14 cellular contexts compared by ENCODE assay signal in genomic region chr12:95258146-95258545, GRCh38. TPM values are rescaled to one million over a fixed set of nuclear protein-coding genes. Genes with fewer than 3 reads are reported as not detected.
DNase-seq lines count a peak whose midpoint lies in the region; ATAC-seq, FAIRE-seq and TF ChIP-seq lines count a peak whose summit lies in the region.
"Had no signal": no experiment of that assay in that cellular context is flagged by ENCODE, and none has a peak within 500 bp of the region (broad histone marks: within the 10 kb centered on the region; RNA-seq: fewer than 3 reads in every experiment).

No MANE protein-coding gene starts in this region.

- TF ChIP-seq CTCF in IMR-90 (conservative IDR thresholded peaks at IDR 0.05; ENCODE audit: low read depth, low read length) (no peak), astrocyte (IDR thresholded peaks at IDR 0.05; ENCODE audit: insufficient read depth, low read depth, low read length) (no peak), keratinocyte (optimal IDR thresholded peaks at IDR 0.05 in 1 of 3, IDR thresholded peaks at IDR 0.05 in 1 of 3, conservative IDR thresholded peaks at IDR 0.05 in 1 of 3; ENCODE audit: extremely low read depth in 1 of 3, insufficient read depth in 2 of 3, low read length in 3 of 3) (no peak)

- H4K91ac ChIP-seq in IMR-90 (ENCODE audit: insufficient read depth, low read depth, low read length) = no peak overlapping the region

- H2AFZ ChIP-seq in IMR-90 (replicated peaks; ENCODE audit: low read length, poor library complexity) (no peak overlapping the region), astrocyte (ENCODE audit: low read depth, low read length) (no peak overlapping the region), keratinocyte (ENCODE audit: control insufficient read depth, low read length) (no peak overlapping the region), Karpas-422 (ENCODE audit: low read length) (no peak overlapping the region)

- WGBS in IMR-90 (ENCODE audit: extremely low coverage in 2 of 2, insufficient read length in 1 of 2), 2 experiments = no CpG with 5 or more reads among the region's 2 CpGs

- no peak overlapping the region for H3K14ac ChIP-seq in IMR-90 (replicated peaks; ENCODE audit: low read depth, low read length)

- no peak overlapping the region for H2AK5ac ChIP-seq in IMR-90 (ENCODE audit: low read depth, low read length)

- H3K9me2 ChIP-seq in Karpas-422 (replicated peaks; ENCODE audit: insufficient read depth, low read length) = no peaks in the 10 kb centered on the region

- H3K4me3 ChIP-seq in IMR-90 (ENCODE audit: insufficient read depth, low read depth, low read length) (no peak overlapping the region), astrocyte (ENCODE audit: insufficient read depth, low read depth, low read length) (no peak overlapping the region), keratinocyte (ENCODE audit: control insufficient read depth in 2 of 3, extremely low read depth in 1 of 3, insufficient read depth in 2 of 3, low read depth in 1 of 3, low read length in 3 of 3) (no peak overlapping the region), Karpas-422 (ENCODE audit: low read length) (no peak overlapping the region)
- H3K4me3 ChIP-seq: BLaER1 had no signal

- in situ Hi-C loops in IMR-90 (cut with MboI; ENCODE audit: low sequenced_read_pairs) (no loop called here), ACHN (cut with HindIII; ENCODE audit: low pct_ligation_motif_present, low pct_unique_long_range_greater_than_20kb, low sequenced_read_pairs) (no loop called here)

- dilution Hi-C loops in IMR-90 (cut with HindIII; ENCODE audit: low sequenced_read_pairs, unreplicated experiment) = no loop called here
- dilution Hi-C loops in keratinocyte (cut with MboI; ENCODE audit: extremely low pct_ligation_motif_present, low sequenced_read_pairs) = no loop called here

- CTCF ChIA-PET in IMR-90 (lab: Yijun Ruan, JAX) = no interaction called here

- no peaks in the 10 kb centered on the region; the same call in 1 of the 2 replicates for H3K4me1 ChIP-seq in IMR-90 (ENCODE audit: control insufficient read depth, insufficient read depth, low read length)
- H3K4me1 ChIP-seq in astrocyte (ENCODE audit: insufficient read depth, low read length) = no peaks in the 10 kb centered on the region
- H3K4me1 ChIP-seq in keratinocyte (ENCODE audit: control insufficient read depth, extremely low read depth, insufficient read depth, low read length) = peaks cover 23% of the 10 kb centered on the region
- no peaks in the 10 kb centered on the region for H3K4me1 ChIP-seq in Karpas-422 (ENCODE audit: low read length)
- H3K4me1 ChIP-seq: BLaER1 had no signal

- H3K9me3 Mint-ChIP-seq in astrocyte (ENCODE audit: unreplicated experiment) = no peaks in the 10 kb centered on the region
- H3K9me3 Mint-ChIP-seq: CD8-positive, alpha-beta memory T cell had no signal

- no peak overlapping the region for H3K4ac ChIP-seq in IMR-90 (ENCODE audit: low read depth, low read length)

- no peak for TF ChIP-seq POLR2A in IMR-90 (IDR thresholded peaks at IDR 0.05; ENCODE audit: low read depth, low read length)

- H3K79me1 ChIP-seq in IMR-90 (ENCODE audit: low read depth in 1 of 2, low read length in 2 of 2) = peaks cover 24 to 34% of the 10 kb centered on the region in 2 experiments

- FAIRE-seq in GM18507 (lab: Jason Lieb, UNC) (peak; percentile 15), astrocyte (lab: Jason Lieb, UNC) (no peak), keratinocyte (lab: Jason Lieb, UNC) (peak; percentile 26)

- H4K20me1 ChIP-seq in IMR-90 (ENCODE audit: insufficient read depth, low read length) (no peaks in the 10 kb centered on the region), astrocyte (ENCODE audit: insufficient read depth, low read length) (peaks cover 11% of the 10 kb centered on the region), keratinocyte (ENCODE audit: control insufficient read depth, extremely low read depth, insufficient read depth, low read length) (no peaks in the 10 kb centered on the region), Karpas-422 (ENCODE audit: insufficient read depth, low read depth, low read length) (no peaks in the 10 kb centered on the region)

- H3K56ac ChIP-seq in IMR-90 (ENCODE audit: extremely low read depth, insufficient read depth, low read length) = no peak overlapping the region

- 0 out of 2 replicates have a peak, but pooled peaks cover 3% of the 10 kb centered on the region for H3K9me1 ChIP-seq in IMR-90 (ENCODE audit: insufficient read depth, low read length)
- H3K9me1 ChIP-seq in keratinocyte (ENCODE audit: control insufficient read depth, extremely low read depth, insufficient read depth, low read length) = no peaks in the 10 kb centered on the region

- H2AK9ac ChIP-seq in IMR-90 (replicated peaks; ENCODE audit: low read depth, low read length, poor library complexity) = no peak overlapping the region

- H3K27me3 Mint-ChIP-seq in astrocyte (ENCODE audit: low read depth, unreplicated experiment) = no peaks in the 10 kb centered on the region
- H3K27me3 Mint-ChIP-seq: CD8-positive, alpha-beta memory T cell had no signal

- H2BK15ac ChIP-seq in IMR-90 (ENCODE audit: low read depth, low read length) = no peak overlapping the region

- H3K79me2 ChIP-seq in astrocyte (ENCODE audit: insufficient read depth, low read length) (no peaks in the 10 kb centered on the region), keratinocyte (ENCODE audit: control insufficient read depth, insufficient read depth, low read length) (peaks cover 16% of the 10 kb centered on the region), Karpas-422 (ENCODE audit: low read length) (peaks cover 79% of the 10 kb centered on the region)

- peak; percentile 61 for ATAC-seq in IMR-90 (ENCODE audit: low read depth)

- no peaks in the 10 kb centered on the region for H3K27me3 ChIP-seq in IMR-90 (ENCODE audit: control insufficient read depth, insufficient read depth, low read length)
- no peaks in the 10 kb centered on the region for H3K27me3 ChIP-seq in astrocyte (ENCODE audit: insufficient read depth, low read length)
- no peaks in the 10 kb centered on the region for H3K27me3 ChIP-seq in keratinocyte (ENCODE audit: control insufficient read depth, extremely low read depth, insufficient read depth, low read length)
- H3K27me3 ChIP-seq in Karpas-422 (ENCODE audit: low read length) = no peaks in the 10 kb centered on the region
- H3K27me3 ChIP-seq: BLaER1 had no signal

- H3K4me2 ChIP-seq in IMR-90 (ENCODE audit: low read depth, low read length) (no peak overlapping the region), astrocyte (ENCODE audit: low read length) (no peak overlapping the region), keratinocyte (ENCODE audit: control insufficient read depth, extremely low read depth, insufficient read depth, low read depth, low read length) (no peak overlapping the region), Karpas-422 (ENCODE audit: low read depth, low read length, poor library complexity, severe bottlenecking) (no peak overlapping the region)
- H3K4me2 ChIP-seq: BLaER1 had no signal

- POLR2A ChIA-PET in IMR-90 (lab: Charles Lee; ENCODE audit: unreplicated experiment) = no interaction called here

- no TSS peak for BruUV-seq in IMR-90 (replicated peaks; lab: Mats Ljungman, UMichigan)

- H3K4me3 Mint-ChIP-seq in astrocyte (ENCODE audit: unreplicated experiment) = no peak overlapping the region
- H3K4me3 Mint-ChIP-seq: CD8-positive, alpha-beta memory T cell had no signal

- H3K27ac ChIP-seq in IMR-90 (ENCODE audit: insufficient read depth, low read length) = no peak overlapping the region
- H3K27ac ChIP-seq in astrocyte (ENCODE audit: low read depth, low read length) = no peak overlapping the region
- H3K27ac ChIP-seq in keratinocyte (ENCODE audit: control insufficient read depth, insufficient read depth, low read length) = peak overlapping the region; percentile 33
- no peak overlapping the region for H3K27ac ChIP-seq in Karpas-422 (ENCODE audit: low read length)
- H3K27ac ChIP-seq: BLaER1 had no signal

- peaks cover 23% of the 10 kb centered on the region for H3K36me3 Mint-ChIP-seq in astrocyte (ENCODE audit: low read depth, unreplicated experiment)

- peaks cover 19% of the 10 kb centered on the region for H3K4me1 Mint-ChIP-seq in astrocyte (ENCODE audit: low read depth, unreplicated experiment)

- H3K9me3 ChIP-seq in IMR-90 (ENCODE audit: control insufficient read depth, insufficient read depth, low read length) = no peaks in the 10 kb centered on the region
- H3K9me3 ChIP-seq in astrocyte (ENCODE audit: insufficient read depth, low read depth, low read length) = no peaks in the 10 kb centered on the region
- no peaks in the 10 kb centered on the region for H3K9me3 ChIP-seq in keratinocyte (ENCODE audit: control insufficient read depth, low read depth, low read length)
- H3K9me3 ChIP-seq in Karpas-422 (ENCODE audit: low read length) = no peaks in the 10 kb centered on the region
- H3K9me3 ChIP-seq: BLaER1 had no signal

- H4K5ac ChIP-seq in IMR-90 (ENCODE audit: low read depth, low read length) = peak overlapping the region; percentile 45; the same call in 1 of the 2 replicates

- DNase-seq in GM18507 (ENCODE audit: extremely low spot score, insufficient read length, low read depth) (no peak), IMR-90 (peak; percentile 55), astrocyte (ENCODE audit: low read depth) (no peak), keratinocyte (ENCODE audit: low read depth, low spot score) (no peak), OCI-M2 (lab: John Stamatoyannopoulos, UW; ENCODE audit: unreplicated experiment) (no peak), NCI-H128 (lab: John Stamatoyannopoulos, UW; ENCODE audit: unreplicated experiment) (no peak), ACHN (no peak), Karpas-422 (no peak)
- DNase-seq: CD8-positive, alpha-beta memory T cell; KBM-7; NCI-H1092; NCI-H1694; NCI-H69 had no signal

- TF ChIP-seq RAD21 in IMR-90 (IDR thresholded peaks at IDR 0.05; ENCODE audit: low read length) = no peak

- H3K27ac Mint-ChIP-seq in astrocyte (ENCODE audit: unreplicated experiment) = peak overlapping the region; percentile 75

- H3K23ac ChIP-seq in IMR-90 (ENCODE audit: low read depth, low read length) = no peak overlapping the region

- no peak overlapping the region for H3K9ac ChIP-seq in IMR-90 (ENCODE audit: low read depth, low read length)
- H3K9ac ChIP-seq in astrocyte (ENCODE audit: low read length) = no peak overlapping the region
- H3K9ac ChIP-seq in keratinocyte (ENCODE audit: control insufficient read depth, extremely low read depth, insufficient read depth, low read length) = no peak overlapping the region
- no peak overlapping the region for H3K9ac ChIP-seq in Karpas-422 (ENCODE audit: low read length)
- H3K9ac ChIP-seq: BLaER1 had no signal

- H3K18ac ChIP-seq in IMR-90 (ENCODE audit: low read depth, low read length) = no peak overlapping the region

- no peak overlapping the region for H2BK20ac ChIP-seq in IMR-90 (ENCODE audit: low read depth, low read length)

- H2BK5ac ChIP-seq in IMR-90 (ENCODE audit: low read depth, low read length, poor library complexity, severe bottlenecking) = peak overlapping the region; percentile 68

- no peak overlapping the region for H2BK120ac ChIP-seq in IMR-90 (ENCODE audit: low read depth, low read length)

- H4K8ac ChIP-seq in IMR-90 (ENCODE audit: low read depth in 2 of 2, low read length in 2 of 2) = no peak overlapping the region

- intact Hi-C loops in IMR-90 (cut with micrococcal nuclease) = no loop called here

- H3K36me3 ChIP-seq in IMR-90 (ENCODE audit: control insufficient read depth, insufficient read depth, low read length) = peaks cover 17% of the 10 kb centered on the region
- peaks cover 10% of the 10 kb centered on the region for H3K36me3 ChIP-seq in astrocyte (ENCODE audit: insufficient read depth, low read length)
- peaks cover 12 to 19% of the 10 kb centered on the region in 2 experiments for H3K36me3 ChIP-seq in keratinocyte (ENCODE audit: control insufficient read depth in 2 of 2, extremely low read depth in 1 of 2, insufficient read depth in 2 of 2, low read length in 2 of 2)
- H3K36me3 ChIP-seq in Karpas-422 (ENCODE audit: insufficient read depth, low read length) = peaks cover 61% of the 10 kb centered on the region

RNA-seq across cellular contexts. Expression of gene VEZT, which starts 40.5 kb away (rescaled TPM):
- total RNA-seq in IMR-90 (2012; rRNA removed) = 83.6 and 90.2 TPM in 2 replicates
- 44.6 and 54.5 TPM in 2 replicates for polyA plus RNA-seq in IMR-90 (2012; rRNA removed)
- 11.2 and 16.4 TPM in 2 replicates for polyA plus RNA-seq in IMR-90 (2012; cell fraction: cytosol; rRNA removed)
- polyA plus RNA-seq in IMR-90 (2012; cell fraction: nucleus; rRNA removed; ENCODE audit: low replicate concordance) = 5.8 and 62.0 TPM in 2 replicates
- total RNA-seq in astrocyte = 106 and 107 TPM in 2 replicates
- polyA plus RNA-seq in keratinocyte = 106 to 183 TPM (median 169 TPM) in 3 replicates
- 123 TPM for polyA plus RNA-seq in keratinocyte (2011; ENCODE audit: low read depth)
- 78.2 and 178 TPM in 2 replicates for polyA plus RNA-seq in keratinocyte (2011; cell fraction: cytosol; rRNA removed)
- polyA plus RNA-seq in keratinocyte (2011; cell fraction: nucleus; rRNA removed) = 163 and 205 TPM in 2 replicates
- 35.9 and 70.7 TPM in 2 replicates for polyA plus RNA-seq in keratinocyte (2012; ENCODE audit: low replicate concordance)
- 32.8 to 160 TPM (median 127 TPM) in 3 replicates for polyA minus RNA-seq in keratinocyte
- 69.1 TPM for polyA minus RNA-seq in keratinocyte (2011; cell fraction: cytosol; rRNA and poly(A)+ RNA removed)
- polyA minus RNA-seq in keratinocyte (2011; cell fraction: nucleus; rRNA and poly(A)+ RNA removed) = 104 and 211 TPM in 2 replicates
- total RNA-seq in Karpas-422 (2014; rRNA removed; shearing (Covaris generic); ENCODE audit: low replicate concordance) = 85.9 and 169 TPM in 2 replicates

RNA-seq across cellular contexts. Expression of gene FGD6, which starts 40.9 kb away (rescaled TPM):
- total RNA-seq in IMR-90 (2012; rRNA removed) = 9.5 and 9.7 TPM in 2 replicates
- 2.0 and 2.6 TPM in 2 replicates for polyA plus RNA-seq in IMR-90 (2012; rRNA removed)
- 0.42 and 0.52 TPM in 2 replicates for polyA plus RNA-seq in IMR-90 (2012; cell fraction: cytosol; rRNA removed)
- 1.0 and 11.0 TPM in 2 replicates for polyA plus RNA-seq in IMR-90 (2012; cell fraction: nucleus; rRNA removed; ENCODE audit: low replicate concordance)
- 25.3 and 26.5 TPM in 2 replicates for total RNA-seq in astrocyte
- 40.4 to 54.2 TPM (median 50.8 TPM) in 3 replicates for polyA plus RNA-seq in keratinocyte
- polyA plus RNA-seq in keratinocyte (2011; ENCODE audit: low read depth) = 6.6 TPM
- 25.0 and 52.1 TPM in 2 replicates for polyA plus RNA-seq in keratinocyte (2011; cell fraction: cytosol; rRNA removed)
- 75.5 and 92.1 TPM in 2 replicates for polyA plus RNA-seq in keratinocyte (2011; cell fraction: nucleus; rRNA removed)
- polyA plus RNA-seq in keratinocyte (2012; ENCODE audit: low replicate concordance) = 9.7 and 34.8 TPM in 2 replicates
- polyA minus RNA-seq in keratinocyte = 16.1 to 84.1 TPM (median 45.5 TPM) in 3 replicates
- polyA minus RNA-seq in keratinocyte (2011; cell fraction: cytosol; rRNA and poly(A)+ RNA removed) = 58.5 TPM
- polyA minus RNA-seq in keratinocyte (2011; cell fraction: nucleus; rRNA and poly(A)+ RNA removed) = 60.4 and 108 TPM in 2 replicates
- 42.2 and 42.5 TPM in 2 replicates for total RNA-seq in Karpas-422 (2014; rRNA removed; shearing (Covaris generic); ENCODE audit: low replicate concordance)
